9 cellular contexts compared by ENCODE assay signal in the genomic region with DNA sequence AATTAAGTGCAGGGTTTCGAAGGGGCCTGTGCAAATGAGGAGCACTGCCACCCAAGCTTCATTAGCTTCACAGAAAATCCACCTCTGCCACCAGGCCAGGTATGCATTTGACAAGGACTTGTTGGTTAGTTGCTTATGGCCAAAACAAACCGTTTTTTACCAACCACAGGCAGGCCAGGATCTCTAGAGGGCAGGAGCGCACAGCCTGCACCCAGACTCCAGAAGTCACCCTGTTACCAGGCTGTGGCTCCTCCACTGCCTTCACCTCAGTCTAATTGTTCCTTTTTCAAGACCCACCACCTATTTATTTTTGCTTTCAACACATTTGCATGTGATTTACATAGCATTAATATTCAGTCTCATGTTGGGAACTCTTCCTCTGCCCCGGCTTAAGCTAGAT.
DNase-seq lines count a peak whose midpoint lies in the region; ATAC-seq and TF ChIP-seq lines count a peak whose summit lies in the region.
"Had no signal": no experiment of that assay in that cellular context is flagged by ENCODE, and none has a peak within 500 bp of the region (broad histone marks: within the 10 kb centered on the region; RNA-seq: fewer than 3 reads in every experiment).

No MANE protein-coding gene starts in this region.

- no peak for TF ChIP-seq POLR2A in stomach (IDR thresholded peaks at IDR 0.05)

- no peak overlapping the region for H3K27ac Mint-ChIP-seq in stimulated activated effector memory CD8-positive, alpha-beta T cell treated with anti-CD3 and anti-CD28 coated beads, Interleukin-12 subunit alpha, Interleukin-12 subunit beta, amount 100 ng/mL, for 72 hours

- H3K36me3 Mint-ChIP-seq in stimulated activated effector memory CD8-positive, alpha-beta T cell treated with anti-CD3 and anti-CD28 coated beads, Interleukin-12 subunit alpha, Interleukin-12 subunit beta, amount 100 ng/mL, for 72 hours: peaks cover 20% of the 10 kb centered on the region

- H3K27ac ChIP-seq in cardiac muscle cell (no peak overlapping the region), stomach (no peak overlapping the region)
- H3K27ac ChIP-seq: esophagus squamous epithelium had no signal

- no peak for TF ChIP-seq EP300 in stomach (IDR thresholded peaks at IDR 0.05)

- TF ChIP-seq CTCF in cardiac muscle cell (IDR thresholded peaks at IDR 0.05; ENCODE audit: low read depth, low read length) (peak; percentile 40), epithelial cell of proximal tubule (conservative IDR thresholded peaks at IDR 0.05; ENCODE audit: low read depth, low read length) (peak; percentile 69), stomach (IDR thresholded peaks at IDR 0.05) (no peak)

- H3K4me1 ChIP-seq in cardiac muscle cell (ENCODE audit: low read depth) (peaks cover 14% of the 10 kb centered on the region), stomach (peaks cover 0 to 12% (median 3%) of the 10 kb centered on the region in 4 donors)

- WGBS in stomach, 5 donors: 55 to 68% (median 60%) methylated on average over 4 of the region's 4 CpGs

- ATAC-seq in left cardiac atrium: no peak
- ATAC-seq in stimulated activated effector memory CD8-positive, alpha-beta T cell treated with anti-CD3 and anti-CD28 coated beads, Interleukin-12 subunit alpha, Interleukin-12 subunit beta, amount 100 ng/mL, for 72 hours: no peak

- DNase-seq in cardiac muscle cell (ENCODE audit: low read depth in 1 of 2, low spot score in 1 of 2) (peak; percentile 38 to 39), left cardiac atrium (no peak), NCI-H526 treated with DMSO at 0.1 percent for 48 hours (lab: John Stamatoyannopoulos, UW) (peak; percentile 63), epithelial cell of proximal tubule (ENCODE audit: low read depth) (no peak), stomach (peak; percentile 27), AG08396 (ENCODE audit: low spot score) (no peak), epidermal melanocyte (ENCODE audit: insufficient read length, low spot score) (no peak)
- no peak for DNase-seq in stimulated activated effector memory CD8-positive, alpha-beta T cell treated with anti-CD3 and anti-CD28 coated beads, Interleukin-12 subunit alpha, Interleukin-12 subunit beta, amount 100 ng/mL, for 72 hours (ENCODE audit: low spot score in 2 of 2)
- DNase-seq: esophagus squamous epithelium had no signal

- no peak overlapping the region for H3K4me3 Mint-ChIP-seq in stimulated activated effector memory CD8-positive, alpha-beta T cell treated with anti-CD3 and anti-CD28 coated beads, Interleukin-12 subunit alpha, Interleukin-12 subunit beta, amount 100 ng/mL, for 72 hours

- H3K4me3 ChIP-seq in cardiac muscle cell (no peak overlapping the region), epithelial cell of proximal tubule (ENCODE audit: low read depth, low read length) (no peak overlapping the region), stomach (no peak overlapping the region)
- H3K4me3 ChIP-seq: esophagus squamous epithelium had no signal

- H3K36me3 ChIP-seq in cardiac muscle cell (no peaks in the 10 kb centered on the region), stomach (no peaks in the 10 kb centered on the region)
- H3K36me3 ChIP-seq: esophagus squamous epithelium had no signal

- H3K27me3 ChIP-seq in cardiac muscle cell (no peaks in the 10 kb centered on the region), stomach (peaks cover 0 to 62% (median 0%) of the 10 kb centered on the region in 3 donors)

- peaks cover 3% of the 10 kb centered on the region for H3K9me3 Mint-ChIP-seq in stimulated activated effector memory CD8-positive, alpha-beta T cell treated with anti-CD3 and anti-CD28 coated beads, Interleukin-12 subunit alpha, Interleukin-12 subunit beta, amount 100 ng/mL, for 72 hours

- peaks cover 32% of the 10 kb centered on the region for H3K4me1 Mint-ChIP-seq in stimulated activated effector memory CD8-positive, alpha-beta T cell treated with anti-CD3 and anti-CD28 coated beads, Interleukin-12 subunit alpha, Interleukin-12 subunit beta, amount 100 ng/mL, for 72 hours

- H3K9me3 ChIP-seq in cardiac muscle cell (ENCODE audit: low read depth) (no peaks in the 10 kb centered on the region), stomach (no peaks in the 10 kb centered on the region)
- H3K9me3 ChIP-seq: esophagus squamous epithelium had no signal

- intact Hi-C loops in left cardiac atrium (cut with DNase I) (no loop called here), stomach (cut with DNase I; ENCODE audit: low total_unique reads) (no loop called here)

Comparison
In these comparisons a context has a peak if more than half of its experiments do, and no peak if none do; other contexts are left out.
1. DNase-seq: peak in cardiac muscle cell (2 of 2), NCI-H526 treated with DMSO at 0.1 percent for 48 hours (single experiment) and stomach (single experiment); none in left cardiac atrium (single experiment), epithelial cell of proximal tubule (single experiment), AG08396 (single experiment), stimulated activated effector memory CD8-positive, alpha-beta T cell treated with anti-CD3 and anti-CD28 coated beads, Interleukin-12 subunit alpha, Interleukin-12 subunit beta, amount 100 ng/mL, for 72 hours (0 of 2) and epidermal melanocyte (single experiment).
2. CTCF ChIP-seq: peak in cardiac muscle cell (single experiment) and epithelial cell of proximal tubule (single experiment); none in stomach (0 of 7).